20 cellular contexts compared by ENCODE assay signal in the genomic region with DNA sequence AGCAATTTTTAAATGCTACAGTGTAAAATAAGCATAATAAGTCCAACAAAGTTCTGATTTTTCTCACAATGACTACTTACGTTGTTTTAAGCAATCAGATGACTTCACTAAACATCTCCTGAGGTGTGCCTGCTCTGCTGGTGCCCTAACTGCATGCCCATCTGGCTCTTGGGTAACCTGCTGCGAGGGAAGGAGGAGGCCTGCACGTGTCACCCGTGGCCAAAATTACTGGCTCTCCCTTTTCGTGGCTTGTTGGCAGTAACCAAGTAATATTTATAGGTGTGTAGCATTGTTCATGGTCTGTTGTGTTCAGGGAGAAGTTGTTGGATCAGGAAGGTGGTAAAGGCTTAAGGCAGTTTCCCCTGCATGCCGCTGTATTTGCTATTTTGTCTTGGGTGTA. TPM values are rescaled to one million over a fixed set of nuclear protein-coding genes. Genes with fewer than 3 reads are reported as not detected.
A peak's percentile ranks its signal among the peaks of the same experiment; 100 is the strongest.
DNase-seq lines count a peak whose midpoint lies in the region; ATAC-seq, FAIRE-seq and TF ChIP-seq lines count a peak whose summit lies in the region.
"Had no signal": no experiment of that assay in that cellular context is flagged by ENCODE, and none has a peak within 500 bp of the region (broad histone marks: within the 10 kb centered on the region; RNA-seq: fewer than 3 reads in every experiment).

No MANE protein-coding gene starts in this region.

- H2AFZ ChIP-seq in DND-41 (ENCODE audit: low read depth, low read length), result 0 out of 2 replicates have a peak overlapping the region, but pooled peaks have one; percentile 37
- no peak overlapping the region for H2AFZ ChIP-seq in GM12878 (ENCODE audit: control insufficient read depth, low read depth, low read length)

- H3K9me3 Mint-ChIP-seq in activated naive CD4-positive, alpha-beta T cell treated with anti-CD3 and anti-CD28 coated beads for 36 hours, result no peaks in the 10 kb centered on the region
- H3K9me3 Mint-ChIP-seq: CD14-positive monocyte, H9 had no signal

- H3K36me3 ChIP-seq in DND-41 (ENCODE audit: insufficient read depth, low read length), result no peaks in the 10 kb centered on the region
- H3K36me3 ChIP-seq in GM12878 (ENCODE audit: control insufficient read depth in 2 of 2, insufficient read depth in 2 of 2, low read length in 1 of 2), result no peaks in the 10 kb centered on the region
- H3K36me3 ChIP-seq in mesendoderm (ENCODE audit: control insufficient read depth, insufficient read depth, low read length), result no peaks in the 10 kb centered on the region
- H3K36me3 ChIP-seq: SJSA1 had no signal

- no peak for DNase-seq in activated naive CD4-positive, alpha-beta T cell treated with anti-CD3 and anti-CD28 coated beads for 36 hours
- no peak for DNase-seq in activated naive CD4-positive, alpha-beta T cell (lab: John Stamatoyannopoulos, UW)
- DNase-seq in DND-41, result no peak
- no peak for DNase-seq in GM12878 (ENCODE audit: low read depth, low spot score)
- DNase-seq in mesendoderm, result no peak
- no peak for DNase-seq in GM12891 (ENCODE audit: insufficient read length, low spot score)
- DNase-seq: 8988T, COR-L47, H9, NCI-H1417, NCI-H187, NCI-H226, NCI-H524, PC-3 had no signal

- peak overlapping the region; percentile 75 for H3K23ac ChIP-seq in mesendoderm (ENCODE audit: low read length)

- H3K27ac ChIP-seq in DND-41 (ENCODE audit: low read length), result no peak overlapping the region
- no peak overlapping the region for H3K27ac ChIP-seq in GM12878 (ENCODE audit: control insufficient read depth, insufficient read depth)
- H3K27ac ChIP-seq in mesendoderm (ENCODE audit: low read depth, low read length), result no peak overlapping the region
- H3K27ac ChIP-seq: KMS-11, SJSA1 had no signal

- H3K4me1 ChIP-seq in DND-41 (ENCODE audit: insufficient read depth, low read length), result peaks cover 19% of the 10 kb centered on the region
- peaks cover 25% of the 10 kb centered on the region for H3K4me1 ChIP-seq in GM12878 (ENCODE audit: control insufficient read depth, insufficient read depth, low read length)
- H3K4me1 ChIP-seq in mesendoderm (ENCODE audit: control insufficient read depth, low read depth, low read length), result peaks cover 5% of the 10 kb centered on the region

- H3K27me3 ChIP-seq in DND-41 (ENCODE audit: insufficient read depth, low read length, poor library complexity) (no peaks in the 10 kb centered on the region), GM12878 (replicated peaks in 1 of 2; ENCODE audit: control insufficient read depth in 2 of 2, insufficient read depth in 2 of 2, low read length in 1 of 2) (no peaks in the 10 kb centered on the region), mesendoderm (ENCODE audit: insufficient read depth, low read length, poor library complexity) (no peaks in the 10 kb centered on the region)
- H3K27me3 ChIP-seq: SJSA1 had no signal

- RAD21 ChIA-PET in GM12878 (lab: Charles Lee; ENCODE audit: unreplicated experiment), result interaction anchor here (1.0 to 17.6 kb wide), 4 partner anchors 11 to 268 kb away, joined by 3 to 257 read pairs (median 29); no protein-coding TSS in a partner anchor

- no peak overlapping the region for H3K4me3 Mint-ChIP-seq in activated naive CD4-positive, alpha-beta T cell treated with anti-CD3 and anti-CD28 coated beads for 36 hours
- H3K4me3 Mint-ChIP-seq: CD14-positive monocyte, H9 had no signal

- H3K4ac ChIP-seq in mesendoderm (ENCODE audit: low read depth, low read length), result no peak overlapping the region

- H3K27me3 Mint-ChIP-seq in activated naive CD4-positive, alpha-beta T cell treated with anti-CD3 and anti-CD28 coated beads for 36 hours (ENCODE audit: low read depth), result no peaks in the 10 kb centered on the region

- H3K9ac ChIP-seq in DND-41 (ENCODE audit: low read depth, low read length) (no peak overlapping the region), GM12878 (ENCODE audit: control insufficient read depth, insufficient read depth, low read length) (no peak overlapping the region), mesendoderm (ENCODE audit: low read length) (no peak overlapping the region)
- H3K9ac ChIP-seq: KMS-11 had no signal

- H4K20me1 ChIP-seq in DND-41 (ENCODE audit: insufficient read depth, low read length), result no peaks in the 10 kb centered on the region
- H4K20me1 ChIP-seq in GM12878 (ENCODE audit: control insufficient read depth, insufficient read depth), result no peaks in the 10 kb centered on the region

- peaks cover 2% of the 10 kb centered on the region for H3K79me2 ChIP-seq in DND-41 (ENCODE audit: insufficient read depth, low read length)
- H3K79me2 ChIP-seq in GM12878 (ENCODE audit: control insufficient read depth, insufficient read depth, low read length), result no peaks in the 10 kb centered on the region
- no peaks in the 10 kb centered on the region for H3K79me2 ChIP-seq in mesendoderm (ENCODE audit: control insufficient read depth, insufficient read depth, low read length)

- no peak overlapping the region for H2BK15ac ChIP-seq in mesendoderm (replicated peaks; ENCODE audit: low read depth)

- SMC1A ChIA-PET in GM12878 (lab: Charles Lee; ENCODE audit: uncharacterized antibody, unreplicated experiment), result interaction anchor here (1.2 to 17.6 kb wide), 6 partner anchors 9 to 429 kb away, joined by 3 to 362 read pairs (median 4); a partner anchor contains a TSS

- H3K36me3 Mint-ChIP-seq in activated naive CD4-positive, alpha-beta T cell treated with anti-CD3 and anti-CD28 coated beads for 36 hours (ENCODE audit: low read depth), result no peaks in the 10 kb centered on the region
- H3K36me3 Mint-ChIP-seq: CD14-positive monocyte had no signal

- H4K5ac ChIP-seq in mesendoderm (ENCODE audit: low read length), result no peak overlapping the region

- BruUV-seq in GM12878 (replicated peaks; lab: Mats Ljungman, UMichigan), result no TSS peak

- H3K4me3 ChIP-seq in DND-41 (ENCODE audit: low read depth in 1 of 2, low read length in 2 of 2) (no peak overlapping the region), GM12878 (no peak overlapping the region), mesendoderm (ENCODE audit: low read length) (no peak overlapping the region)
- H3K4me3 ChIP-seq: SJSA1 had no signal

- H3K9me3 ChIP-seq in DND-41 (ENCODE audit: insufficient read depth, low read length, severe bottlenecking), result no peaks in the 10 kb centered on the region
- no peaks in the 10 kb centered on the region for H3K9me3 ChIP-seq in GM12878 (replicated peaks; ENCODE audit: control insufficient read depth, insufficient read depth, low read length)
- H3K9me3 ChIP-seq: SJSA1 had no signal

- 69% methylated on average over 6 of the region's 6 CpGs for WGBS in GM12878 (ENCODE audit: insufficient coverage, insufficient replicate concordance, low lambda C conversion rate, missing lambda C conversion rate)
- no CpG with 5 or more reads among the region's 6 CpGs for WGBS in mesendoderm (ENCODE audit: extremely low coverage, insufficient coverage, low lambda C conversion rate)

- intact Hi-C loops in activated naive CD4-positive, alpha-beta T cell treated with anti-CD3 and anti-CD28 coated beads for 36 hours (cut with micrococcal nuclease), result no loop called here
- intact Hi-C loops in GM12878 (cut with micrococcal nuclease; ENCODE audit: unreplicated experiment), result loop anchor here (10.0 kb wide), 1 partner anchor 536 kb away; a partner anchor contains a TSS

- no peak overlapping the region for H4K8ac ChIP-seq in mesendoderm (ENCODE audit: low read depth, low read length)

- no peak overlapping the region for H2AK5ac ChIP-seq in mesendoderm (ENCODE audit: low read length)

- no peak for TF ChIP-seq RAD21 in GM12878 (IDR thresholded peaks at IDR 0.05; ENCODE audit: insufficient read depth, low read depth, low read length)

- peaks cover 37% of the 10 kb centered on the region for H3K4me1 Mint-ChIP-seq in activated naive CD4-positive, alpha-beta T cell treated with anti-CD3 and anti-CD28 coated beads for 36 hours (ENCODE audit: low read depth)

- ATAC-seq in DND-41 (ENCODE audit: insufficient read depth, low read depth) (no peak), GM12878 (no peak), HG02840 (IDR thresholded peaks at IDR 0.05; ENCODE audit: low FRiP score, unreplicated experiment) (no peak), GM18870 (IDR thresholded peaks at IDR 0.05; ENCODE audit: unreplicated experiment) (no peak)
- ATAC-seq: PC-3 had no signal

- H3K4me2 ChIP-seq in DND-41 (ENCODE audit: insufficient read depth, low read length), result no peak overlapping the region
- no peak overlapping the region for H3K4me2 ChIP-seq in GM12878 (ENCODE audit: control insufficient read depth, insufficient read depth)
- no peak overlapping the region for H3K4me2 ChIP-seq in mesendoderm (ENCODE audit: low read length)
- H3K4me2 ChIP-seq: KMS-11 had no signal

- FAIRE-seq in GM12878 (lab: Jason Lieb, UNC) (no peak), GM12891 (lab: Jason Lieb, UNC) (no peak)
- FAIRE-seq: GM12892 had no signal

- H3K18ac ChIP-seq in mesendoderm (ENCODE audit: low read length), result no peak overlapping the region

- TF ChIP-seq EP300 in GM12878 (IDR thresholded peaks at IDR 0.05; ENCODE audit: borderline replicate concordance in 1 of 2, control insufficient read depth in 1 of 2, low read depth in 2 of 2, low read length in 2 of 2), result no peak

- H2BK120ac ChIP-seq in mesendoderm (ENCODE audit: low read depth, low read length), result no peak overlapping the region

- no peak for TF ChIP-seq CTCF in DND-41 (IDR thresholded peaks at IDR 0.05; ENCODE audit: borderline replicate concordance, extremely low read depth, low read length, poor library complexity, severe bottlenecking)
- no peak for TF ChIP-seq CTCF in GM12878 (IDR thresholded peaks at IDR 0.05 in 2 of 3, conservative IDR thresholded peaks at IDR 0.05 in 1 of 3; ENCODE audit: control insufficient read depth in 2 of 3, extremely low read depth in 1 of 3, insufficient read depth in 1 of 3, low read depth in 3 of 3, low read length in 3 of 3)

- peak overlapping the region; percentile 2 for H3K27ac Mint-ChIP-seq in activated naive CD4-positive, alpha-beta T cell treated with anti-CD3 and anti-CD28 coated beads for 36 hours
- H3K27ac Mint-ChIP-seq: CD14-positive monocyte had no signal

- TF ChIP-seq POLR2A in GM12878 (IDR thresholded peaks at IDR 0.05; ENCODE audit: low read depth, low read length) (no peak), GM12891 (IDR thresholded peaks at IDR 0.05; ENCODE audit: low read depth, low read length) (no peak)

- POLR2A ChIA-PET in GM12878 (lab: Charles Lee), result interaction anchor here (0.5 to 1.1 kb wide), 3 partner anchors 181 to 338 kb away, joined by 3 read pairs; no protein-coding TSS in a partner anchor

- in situ Hi-C loops in GM12878 (cut with MboI), result loop anchor here (5.0 to 25.0 kb wide), 3 partner anchors 366 to 1074 kb away; a partner anchor contains a TSS

- H3K79me1 ChIP-seq in mesendoderm (ENCODE audit: low read length), result peaks cover under 1% of the 10 kb centered on the region

- CTCF ChIA-PET in activated naive CD4-positive, alpha-beta T cell treated with anti-CD3 and anti-CD28 coated beads for 36 hours (lab: Charles Lee), result interaction anchor here (1.1 to 8.0 kb wide), 5 partner anchors 11 to 738 kb away, joined by 3 to 70 read pairs (median 4); no protein-coding TSS in a partner anchor
- CTCF ChIA-PET in GM12878 (lab: Yijun Ruan, JAX), result interaction anchor here (0.6 to 24.2 kb wide), 8 partner anchors 12 to 348 kb away, joined by 3 to 438 read pairs (median 12); no protein-coding TSS in a partner anchor

- H2BK5ac ChIP-seq in mesendoderm (ENCODE audit: low read length), result no peak overlapping the region

- no peak overlapping the region for H3K56ac ChIP-seq in mesendoderm (ENCODE audit: low read length)

RNA-seq across cellular contexts. Expression of a gene that starts 6.3 kb away (rescaled TPM):
- 100 to 1,000 TPM; 289 to 293 TPM for total RNA-seq in activated naive CD4-positive, alpha-beta T cell treated with anti-CD3 and anti-CD28 coated beads for 36 hours
- 374 and 384 TPM in 2 replicates for total RNA-seq in GM12878 (2013; cell fraction: nucleolus; rRNA removed)
- total RNA-seq in GM12878 (2014; rRNA removed) (383 and 419 TPM in 2 replicates), GM12878 (2014; rRNA removed; fragmentation: Illumina TruSeq; extraction: Trizol) (278 and 281 TPM in 2 replicates), GM12878 (2021) (303 and 309 TPM in 2 replicates)
- polyA plus RNA-seq in GM12878 (2011; ENCODE audit: low read depth), result 104 TPM
- polyA plus RNA-seq in GM12878 (2011; rRNA removed) (149 and 274 TPM in 2 replicates), GM12878 (2014; fragmentation: Illumina TruSeq; extraction: Trizol) (218 and 275 TPM in 2 replicates), GM12878 (2014; fragmentation: Nextera tagmentation; extraction: Ambion mirVana) (100 to 1,000 TPM; 123 to 159 TPM), GM12878 (2014; rRNA removed) (259 and 331 TPM in 2 replicates), GM12878 (2016; fragmentation: Nextera tagmentation; extraction: Ambion mirVana) (100 to 1,000 TPM; 187 to 200 TPM)
- polyA plus RNA-seq in GM12878 (2011; cell fraction: cytosol; rRNA removed), result 327 and 351 TPM in 2 replicates
- 803 and 908 TPM in 2 replicates for polyA plus RNA-seq in GM12878 (2011; cell fraction: nucleus; rRNA removed)
- polyA plus RNA-seq in GM12878 (2012), result 177 and 183 TPM in 2 replicates
- polyA minus RNA-seq in GM12878 (2011; rRNA and poly(A)+ RNA removed), result 500 and 595 TPM in 2 replicates
- polyA minus RNA-seq in GM12878 (2011; cell fraction: cytosol; rRNA and poly(A)+ RNA removed), result 230 and 243 TPM in 2 replicates
- 702 and 1,107 TPM in 2 replicates for polyA minus RNA-seq in GM12878 (2011; cell fraction: nucleus; rRNA and poly(A)+ RNA removed)
- polyA plus RNA-seq in mesendoderm (2013, experiment 1 of 2), result 49.3 TPM
- polyA plus RNA-seq in mesendoderm (2013, experiment 2 of 2), result 45.6 TPM
- 204 TPM for polyA plus RNA-seq in GM12891 (2012; ENCODE audit: low read depth, missing spikeins)
